In genomic region chr3:45631486-45631885, GRCh38 we compare ENCODE assay signal across 14 cellular contexts. TPM values are rescaled to one million over a fixed set of nuclear protein-coding genes. Genes with fewer than 3 reads are reported as not detected.
A peak's percentile ranks its signal among the peaks of the same experiment; 100 is the strongest.
DNase-seq lines count a peak whose midpoint lies in the region; ATAC-seq lines count a peak whose summit lies in the region.
"Had no signal": no experiment of that assay in that cellular context is flagged by ENCODE, and none has a peak within 500 bp of the region (broad histone marks: within the 10 kb centered on the region; RNA-seq: fewer than 3 reads in every experiment).

No MANE protein-coding gene starts in this region.

- no peaks in the 10 kb centered on the region for H3K9me3 Mint-ChIP-seq in activated T-helper 17 cell treated with anti-CD3 and anti-CD28 coated beads, Interleukin-2, amount 50 U/mL, for 72 hours

- no peak for ATAC-seq in activated T-helper 17 cell treated with anti-CD3 and anti-CD28 coated beads, Interleukin-2, amount 50 U/mL, for 72 hours (replicated peaks)
- no peak for ATAC-seq in GM19467 (IDR thresholded peaks at IDR 0.05; ENCODE audit: unreplicated experiment)
- ATAC-seq in HG02798 (IDR thresholded peaks at IDR 0.05; ENCODE audit: poor library complexity, unreplicated experiment): no peak

- peaks cover 9% of the 10 kb centered on the region for H3K36me3 Mint-ChIP-seq in activated T-helper 17 cell treated with anti-CD3 and anti-CD28 coated beads, Interleukin-2, amount 50 U/mL, for 72 hours (ENCODE audit: low read depth)

- no peak overlapping the region for H3K4me3 Mint-ChIP-seq in activated T-helper 17 cell treated with anti-CD3 and anti-CD28 coated beads, Interleukin-2, amount 50 U/mL, for 72 hours

- H3K27me3 Mint-ChIP-seq in activated T-helper 17 cell treated with anti-CD3 and anti-CD28 coated beads, Interleukin-2, amount 50 U/mL, for 72 hours: no peaks in the 10 kb centered on the region
- H3K27me3 Mint-ChIP-seq: progenitor cell of endocrine pancreas had no signal

- H3K4me1 Mint-ChIP-seq in activated T-helper 17 cell treated with anti-CD3 and anti-CD28 coated beads, Interleukin-2, amount 50 U/mL, for 72 hours: peaks cover 17% of the 10 kb centered on the region

- H3K27ac Mint-ChIP-seq in activated T-helper 17 cell treated with anti-CD3 and anti-CD28 coated beads, Interleukin-2, amount 50 U/mL, for 72 hours: peak overlapping the region; percentile 77
- H3K27ac Mint-ChIP-seq: progenitor cell of endocrine pancreas had no signal

- DNase-seq in AML-193 (lab: John Stamatoyannopoulos, UW) (peak; percentile 75 to 85), KBM-7 (peak; percentile 76), lung microvascular endothelial cell (ENCODE audit: low read depth in 2 of 2) (peak; percentile 66 to 73), HK-2 (ENCODE audit: unreplicated experiment) (no peak), LoVo (ENCODE audit: low spot score) (no peak)
- DNase-seq: activated CD8-positive, alpha-beta memory T cell treated with anti-CD3 and anti-CD28 coated beads for 24 hours; BE2C; central memory CD4-positive, alpha-beta T cell; NCI-H1092 treated with DMSO at 0.1 percent for 48 hours; stimulated activated CD8-positive, alpha-beta memory T cell treated with anti-CD3 and anti-CD28 coated beads, Interleukin-4, amount 100 ng/mL, for 48 hours had no signal

- in situ Hi-C loops in KBM-7 (cut with MboI; ENCODE audit: low pct_unique_long_range_greater_than_20kb, low sequenced_read_pairs): no loop called here

RNA-seq across cellular contexts. Expression of gene LIMD1, which starts 36.9 kb away (rescaled TPM):
- 10 to 100 TPM; 27.6 to 46.5 TPM for total RNA-seq in activated T-helper 17 cell treated with anti-CD3 and anti-CD28 coated beads, Interleukin-2, amount 50 U/mL, for 72 hours
- 12.0 and 15.1 TPM in 2 replicates for total RNA-seq in lung microvascular endothelial cell

RNA-seq across cellular contexts. Expression of gene SACM1L, which starts 57.7 kb away (rescaled TPM):
- 10 to 100 TPM; 49.2 to 57.4 TPM for total RNA-seq in activated T-helper 17 cell treated with anti-CD3 and anti-CD28 coated beads, Interleukin-2, amount 50 U/mL, for 72 hours
- total RNA-seq in lung microvascular endothelial cell: 18.1 and 35.7 TPM in 2 replicates

Comparison
In these comparisons a context has a peak if more than half of its experiments do, and no peak if none do; other contexts are left out.
1. DNase-seq: peak in AML-193 (2 of 2), KBM-7 (single experiment) and lung microvascular endothelial cell (2 of 2); none in HK-2 (single experiment) and LoVo (single experiment).